16 cellular contexts compared by ENCODE assay signal in genomic region chr18:22900558-22901183, GRCh38. TPM values are rescaled to one million over a fixed set of nuclear protein-coding genes. Genes with fewer than 3 reads are reported as not detected.
A peak's percentile ranks its signal among the peaks of the same experiment; 100 is the strongest.
DNase-seq lines count a peak whose midpoint lies in the region; ATAC-seq and TF ChIP-seq lines count a peak whose summit lies in the region.
"Had no signal": no experiment of that assay in that cellular context is flagged by ENCODE, and none has a peak within 500 bp of the region (broad histone marks: within the 10 kb centered on the region; RNA-seq: fewer than 3 reads in every experiment).

No MANE protein-coding gene starts in this region.

- H3K36me3 ChIP-seq in heart left ventricle, result no peaks in the 10 kb centered on the region
- no peaks in the 10 kb centered on the region for H3K36me3 ChIP-seq in right atrium auricular region
- H3K36me3 ChIP-seq in hepatocyte (replicated peaks; ENCODE audit: insufficient read depth, low read depth), result no peaks in the 10 kb centered on the region
- H3K36me3 ChIP-seq: gastroesophageal sphincter, transverse colon had no signal

- no peak for TF ChIP-seq CTCF in heart left ventricle (IDR thresholded peaks at IDR 0.05)
- no peak for TF ChIP-seq CTCF in right atrium auricular region (IDR thresholded peaks at IDR 0.05)
- TF ChIP-seq CTCF in hepatocyte (IDR thresholded peaks at IDR 0.05; ENCODE audit: poor library complexity), result no peak

- H3K9me3 ChIP-seq in heart left ventricle (no peaks in the 10 kb centered on the region), right atrium auricular region (no peaks in the 10 kb centered on the region), hepatocyte (ENCODE audit: low read depth) (no peaks in the 10 kb centered on the region)
- H3K9me3 ChIP-seq: gastroesophageal sphincter, transverse colon had no signal

- H3K79me2 ChIP-seq in hepatocyte, result no peaks in the 10 kb centered on the region

- no peaks in the 10 kb centered on the region for H4K20me1 ChIP-seq in hepatocyte (ENCODE audit: insufficient read depth, poor library complexity, severe bottlenecking)

- H3K4me3 ChIP-seq in heart left ventricle (no peak overlapping the region), right atrium auricular region (no peak overlapping the region), hepatocyte (no peak overlapping the region)
- H3K4me3 ChIP-seq: gastroesophageal sphincter, skin epidermis, transverse colon had no signal

- H2AFZ ChIP-seq in hepatocyte, result no peak overlapping the region

- no peak for TF ChIP-seq POLR2A in heart left ventricle (IDR thresholded peaks at IDR 0.05)

- peak; percentile 16 to 48 (median 44) for DNase-seq in heart left ventricle
- DNase-seq in right atrium auricular region (ENCODE audit: low spot score), result no peak
- peak; percentile 9 for DNase-seq in NCI-H69 (lab: John Stamatoyannopoulos, UW)
- DNase-seq in left ventricle myocardium superior, result peak; percentile 62
- DNase-seq in hepatocyte (ENCODE audit: low spot score), result no peak
- DNase-seq in activated naive CD4-positive, alpha-beta T cell (lab: John Stamatoyannopoulos, UW), result no peak
- DNase-seq: activated CD4-positive, alpha-beta memory T cell treated with anti-CD3 and anti-CD28 coated beads, Interleukin-2, amount 10 ng/mL, durations not matched to agents 7 days and 5 days; Caco-2; immature natural killer cell; NCI-H187 treated with DMSO at 0.1 percent for 48 hours; NCI-H748 treated with DMSO at 0.1 percent for 48 hours; transverse colon had no signal

- ATAC-seq in heart left ventricle (peak; percentile 51 to 79 (median 71)), left ventricle myocardium superior (peak; percentile 83), HG02588 (IDR thresholded peaks at IDR 0.05; ENCODE audit: unreplicated experiment) (no peak), HG02970 (IDR thresholded peaks at IDR 0.05; ENCODE audit: low FRiP score, unreplicated experiment) (no peak)
- ATAC-seq: gastroesophageal sphincter had no signal

- no peak overlapping the region for H3K27ac ChIP-seq in heart left ventricle
- no peak overlapping the region for H3K27ac ChIP-seq in right atrium auricular region
- no peak overlapping the region for H3K27ac ChIP-seq in hepatocyte
- H3K27ac ChIP-seq: gastroesophageal sphincter, skin epidermis, transverse colon had no signal

- WGBS in heart left ventricle, 4 donors, result 41 to 54% (median 48%) methylated on average over 5 of the region's 5 CpGs
- WGBS in hepatocyte (ENCODE audit: low lambda C conversion rate, missing lambda C conversion rate), result 88% methylated on average over 5 of the region's 5 CpGs

- H3K9me2 ChIP-seq in hepatocyte (replicated peaks; ENCODE audit: insufficient read depth), result no peaks in the 10 kb centered on the region

- intact Hi-C loops in heart left ventricle (cut with DNase I) (no loop called here), left ventricle myocardium superior (cut with micrococcal nuclease) (no loop called here)

- no peaks in the 10 kb centered on the region for H3K27me3 ChIP-seq in heart left ventricle
- H3K27me3 ChIP-seq in right atrium auricular region, result no peaks in the 10 kb centered on the region
- H3K27me3 ChIP-seq in hepatocyte, result no peaks in the 10 kb centered on the region
- H3K27me3 ChIP-seq: gastroesophageal sphincter, transverse colon had no signal

- H3K4me2 ChIP-seq in hepatocyte, result no peak overlapping the region

- no peaks in the 10 kb centered on the region for H3K4me1 ChIP-seq in heart left ventricle
- no peaks in the 10 kb centered on the region for H3K4me1 ChIP-seq in right atrium auricular region
- H3K4me1 ChIP-seq in hepatocyte (ENCODE audit: insufficient read depth), result no peaks in the 10 kb centered on the region
- H3K4me1 ChIP-seq: Caco-2, gastroesophageal sphincter, transverse colon had no signal

RNA-seq across cellular contexts. Expression of gene RBBP8, which starts 32.5 kb away (rescaled TPM):
- total RNA-seq in heart left ventricle (10 to 100 TPM in 1 of 9 donors, 1 to 10 TPM in 8; 5.1 to 12.2 (median 8.6) TPM), right atrium auricular region (1 to 10 TPM; 7.2 to 7.6 TPM), left ventricle myocardium superior (6.1 TPM), hepatocyte (17.3 and 25.7 TPM in 2 replicates)
- polyA plus RNA-seq in heart left ventricle (1 to 10 TPM; 8.8 to 9.5 TPM), hepatocyte (13.1 and 15.4 TPM in 2 replicates)

Comparison
In these comparisons a context has a peak if more than half of its experiments do, and no peak if none do; other contexts are left out.
1. DNase-seq: peak in heart left ventricle (5 of 5), NCI-H69 (single experiment) and left ventricle myocardium superior (single experiment); none in right atrium auricular region (single experiment), hepatocyte (single experiment) and activated naive CD4-positive, alpha-beta T cell (0 of 4).
2. ATAC-seq: peak in heart left ventricle (4 of 4) and left ventricle myocardium superior (single experiment); none in HG02588 (single experiment) and HG02970 (single experiment).